ENCODE assay signal across 8 cellular contexts in genomic region chr1:221839794-221840395, GRCh38.
DNase-seq lines count a peak whose midpoint lies in the region; ATAC-seq and TF ChIP-seq lines count a peak whose summit lies in the region.

No MANE protein-coding gene starts in this region.

- no peaks in the 10 kb centered on the region for H3K9me3 Mint-ChIP-seq in activated CD4-positive, alpha-beta T cell treated with anti-CD3 and anti-CD28 coated beads for 36 hours (ENCODE audit: low read depth)
- H3K9me3 Mint-ChIP-seq in type B pancreatic cell, result no peaks in the 10 kb centered on the region

- no peaks in the 10 kb centered on the region for H3K27me3 ChIP-seq in colonic mucosa

- ATAC-seq in HG03378 (IDR thresholded peaks at IDR 0.05; ENCODE audit: unreplicated experiment), result peak; percentile 92
- peak; percentile 98 for ATAC-seq in activated CD4-positive, alpha-beta T cell treated with anti-CD3 and anti-CD28 coated beads for 36 hours

- no peak overlapping the region for H3K27ac ChIP-seq in colonic mucosa

- H3K27ac Mint-ChIP-seq in activated CD4-positive, alpha-beta T cell treated with anti-CD3 and anti-CD28 coated beads for 36 hours, result peak overlapping the region; percentile 85
- no peak overlapping the region for H3K27ac Mint-ChIP-seq in type B pancreatic cell

- POLR2A ChIA-PET in activated CD4-positive, alpha-beta T cell treated with anti-CD3 and anti-CD28 coated beads for 36 hours (lab: Charles Lee), result interaction anchor here (0.6 kb wide), 1 partner anchor 10 kb away, joined by 9 read pairs; no protein-coding TSS in a partner anchor

- H3K4me1 Mint-ChIP-seq in activated CD4-positive, alpha-beta T cell treated with anti-CD3 and anti-CD28 coated beads for 36 hours, result peaks cover 38% of the 10 kb centered on the region
- H3K4me1 Mint-ChIP-seq in type B pancreatic cell (ENCODE audit: unreplicated experiment), result no peaks in the 10 kb centered on the region

- H3K36me3 Mint-ChIP-seq in activated CD4-positive, alpha-beta T cell treated with anti-CD3 and anti-CD28 coated beads for 36 hours (ENCODE audit: low read depth), result no peaks in the 10 kb centered on the region
- H3K36me3 Mint-ChIP-seq in type B pancreatic cell, result no peaks in the 10 kb centered on the region

- TF ChIP-seq CTCF in colonic mucosa (IDR thresholded peaks at IDR 0.05) (no peak), type B pancreatic cell (conservative IDR thresholded peaks at IDR 0.05) (no peak)

- DNase-seq in SIG-M5 treated with dmso at 0.1 percent for 504 hours (lab: John Stamatoyannopoulos, UW; ENCODE audit: unreplicated experiment) (peak; percentile 27), SIG-M5 (lab: John Stamatoyannopoulos, UW) (no peak), colonic mucosa (peak; percentile 27), renal cortical epithelial cell (ENCODE audit: low read depth) (peak; percentile 98), anterior cingulate cortex (lab: John Stamatoyannopoulos, UW) (no peak), type B pancreatic cell (ENCODE audit: extremely low spot score, unreplicated experiment) (no peak)
- DNase-seq in activated CD4-positive, alpha-beta T cell treated with anti-CD3 and anti-CD28 coated beads for 36 hours, result peak; percentile 85

- H3K4me1 ChIP-seq in colonic mucosa, result no peaks in the 10 kb centered on the region

- CTCF ChIA-PET in activated CD4-positive, alpha-beta T cell treated with anti-CD3 and anti-CD28 coated beads for 36 hours (lab: Charles Lee), result interaction anchor here (0.7 to 1.9 kb wide), 5 partner anchors 10 to 414 kb away, joined by 3 to 6 read pairs (median 4); no protein-coding TSS in a partner anchor

- peaks cover 6% of the 10 kb centered on the region for H3K27me3 Mint-ChIP-seq in activated CD4-positive, alpha-beta T cell treated with anti-CD3 and anti-CD28 coated beads for 36 hours
- peaks cover 4% of the 10 kb centered on the region for H3K27me3 Mint-ChIP-seq in type B pancreatic cell

- no peak overlapping the region for H3K4me3 Mint-ChIP-seq in activated CD4-positive, alpha-beta T cell treated with anti-CD3 and anti-CD28 coated beads for 36 hours
- no peak overlapping the region for H3K4me3 Mint-ChIP-seq in type B pancreatic cell

- H3K9ac ChIP-seq in colonic mucosa (ENCODE audit: low read depth in 2 of 2, low read length in 2 of 2), result no peak overlapping the region

- H3K9me3 ChIP-seq in colonic mucosa, result no peaks in the 10 kb centered on the region

- intact Hi-C loops in activated CD4-positive, alpha-beta T cell treated with anti-CD3 and anti-CD28 coated beads for 36 hours (cut with DNase I, micrococcal nuclease), result loop anchor here (1.0 to 10.0 kb wide), 8 partner anchors 11 to 615 kb away; partner anchors contain the start of gene DUSP10 (in 2 of the 2)
- intact Hi-C loops in colonic mucosa (cut with DNase I), result no loop called here

- H3K4me3 ChIP-seq in colonic mucosa, result no peak overlapping the region

- H3K36me3 ChIP-seq in colonic mucosa, result no peaks in the 10 kb centered on the region

Comparison
In these comparisons a context has a peak if more than half of its experiments do, and no peak if none do; other contexts are left out.
1. DNase-seq: peak in SIG-M5 treated with dmso at 0.1 percent for 504 hours (single experiment), activated CD4-positive, alpha-beta T cell treated with anti-CD3 and anti-CD28 coated beads for 36 hours (single experiment), colonic mucosa (single experiment) and renal cortical epithelial cell (single experiment); none in SIG-M5 (single experiment), anterior cingulate cortex (0 of 58) and type B pancreatic cell (single experiment).